In genomic region chr2:20223345-20224190, GRCh38 we compare ENCODE assay signal across 8 cellular contexts. TPM values are rescaled to one million over a fixed set of nuclear protein-coding genes. Genes with fewer than 3 reads are reported as not detected.
DNase-seq lines count a peak whose midpoint lies in the region; FAIRE-seq and TF ChIP-seq lines count a peak whose summit lies in the region.

No MANE protein-coding gene starts in this region.

- intact Hi-C loops in kidney (cut with DNase I) (no loop called here), stomach (cut with DNase I; ENCODE audit: low total_unique reads) (loop anchor here (10.0 kb wide), 1 partner anchor 89 kb away; no protein-coding TSS in a partner anchor)

- TF ChIP-seq POLR2A in stomach (IDR thresholded peaks at IDR 0.05): no peak

- no peak for FAIRE-seq in kidney (lab: Jason Lieb, UNC)

- 0 to 7% (median 0%) methylated on average over 5 to 71 of the region's 71 CpGs for WGBS in stomach, 5 donors

- DNase-seq in NCI-H1092 treated with DMSO at 0.1 percent for 48 hours (lab: John Stamatoyannopoulos, UW): peak; percentile 50
- DNase-seq in NCI-H1092 (lab: John Stamatoyannopoulos, UW): no peak
- peak; percentile 36 for DNase-seq in NCI-H226
- peak; percentile 86 for DNase-seq in kidney
- peak; percentile 54 for DNase-seq in stomach
- DNase-seq in superior temporal gyrus (ENCODE audit: extremely low spot score): no peak

- peak; percentile 29; the same call in 1 of the 2 replicates for TF ChIP-seq CTCF in HEK293 (tag by site-specific recombination; IDR thresholded peaks at IDR 0.05)
- peak in 1 of 2 experiments; percentile 37 for TF ChIP-seq CTCF in brain (conservative IDR thresholded peaks at IDR 0.05)
- no peak for TF ChIP-seq CTCF in kidney (IDR thresholded peaks at IDR 0.05; ENCODE audit: borderline replicate concordance, extremely low read depth, insufficient read depth)
- TF ChIP-seq CTCF in stomach (IDR thresholded peaks at IDR 0.05): no peak

- H3K27me3 ChIP-seq in stomach: peaks cover 0 to 48% (median 0%) of the 10 kb centered on the region in 3 donors

- peaks cover 9% of the 10 kb centered on the region for H3K27me3 Mint-ChIP-seq in brain

- CTCF ChIA-PET in HEK293 (lab: Yijun Ruan, JAX): interaction anchor here (0.6 to 1.7 kb wide), 4 partner anchors 60 to 209 kb away, joined by 3 to 4 read pairs (median 4); no protein-coding TSS in a partner anchor

- peak overlapping the region in 1 of 2 donors; percentile 76 for H3K9ac ChIP-seq in kidney (ENCODE audit: low read length in 2 of 2)

- H3K4me3 Mint-ChIP-seq in brain: peak overlapping the region; percentile 81 to 89 (median 85)

- H3K27ac ChIP-seq in HEK293 (ENCODE audit: extremely low read depth, low read depth, low read length) (peak overlapping the region; percentile 82; the same call in 1 of the 2 replicates), kidney (ENCODE audit: low read depth in 2 of 2, low read length in 2 of 2) (peak overlapping the region; percentile 5 to 84), stomach (peak overlapping the region; percentile 88 to 95 (median 91))

- no peak for TF ChIP-seq EP300 in stomach (IDR thresholded peaks at IDR 0.05)

- peaks cover 37% of the 10 kb centered on the region for H3K4me1 Mint-ChIP-seq in brain

- peak overlapping the region; percentile 60 for H3K4me3 ChIP-seq in HEK293 (ENCODE audit: low read depth, low read length)
- peak overlapping the region; percentile 64 to 73 for H3K4me3 ChIP-seq in kidney (ENCODE audit: low read length in 2 of 2)
- peak overlapping the region; percentile 65 to 82 (median 70) for H3K4me3 ChIP-seq in stomach

- POLR2A ChIA-PET in HEK293 (lab: Yijun Ruan, JAX): interaction anchor here (0.5 to 1.5 kb wide), 4 partner anchors 9 to 88 kb away, joined by 3 to 6 read pairs (median 4); no protein-coding TSS in a partner anchor

- no peaks in the 10 kb centered on the region for H3K36me3 Mint-ChIP-seq in brain

- H3K4me1 ChIP-seq in HEK293 (ENCODE audit: control insufficient read depth, insufficient read depth, low read length): peaks cover 14% of the 10 kb centered on the region
- peaks cover 12 to 26% of the 10 kb centered on the region in 2 donors for H3K4me1 ChIP-seq in kidney (ENCODE audit: control insufficient read depth in 1 of 2, insufficient read depth in 1 of 2, low read depth in 1 of 2, low read length in 2 of 2)
- peaks cover 26 to 62% (median 49%) of the 10 kb centered on the region in 4 donors for H3K4me1 ChIP-seq in stomach

- H3K27ac Mint-ChIP-seq in brain: peak overlapping the region in 4 of 5 experiments; percentile 63 to 92 (median 86)

- H3K36me3 ChIP-seq in HEK293 (ENCODE audit: control insufficient read depth in 2 of 2, insufficient read depth in 1 of 2, low read length in 2 of 2): peaks cover 0 to 13% of the 10 kb centered on the region in 2 experiments; a peak in 2 of 3 replicates
- H3K36me3 ChIP-seq in kidney (ENCODE audit: control insufficient read depth in 1 of 2, insufficient read depth in 2 of 2, low read length in 2 of 2): no peaks in the 10 kb centered on the region
- no peaks in the 10 kb centered on the region for H3K36me3 ChIP-seq in stomach

- H3K9me3 Mint-ChIP-seq in brain: peaks cover 0 to 4% (median 0%) of the 10 kb centered on the region in 5 experiments

- H3K9me3 ChIP-seq in HEK293 (ENCODE audit: control insufficient read depth, insufficient read depth, low read depth, low read length) (no peaks in the 10 kb centered on the region), kidney (ENCODE audit: control insufficient read depth in 1 of 2, low read length in 2 of 2) (no peaks in the 10 kb centered on the region), stomach (no peaks in the 10 kb centered on the region)

TF ChIP-seq in HEK293, 187 proteins besides CTCF, POLR2A, EP300 and RAD21 (continues in another document):
- TF ChIP-seq ZNF211 (tag by site-specific recombination; IDR thresholded peaks at IDR 0.05; ENCODE audit: low read depth): no peak
- peak; percentile 61 for TF ChIP-seq SP2 (tag by site-specific recombination; IDR thresholded peaks at IDR 0.05)
- 0 out of 2 replicates have a peak, but pooled peaks have one; percentile 19 for TF ChIP-seq ZNF501 (tag by site-specific recombination; IDR thresholded peaks at IDR 0.05)
- TF ChIP-seq ZBTB11 (tag by site-specific recombination; conservative IDR thresholded peaks at IDR 0.05; ENCODE audit: low read depth): peak; percentile 56; the same call in 1 of the 2 replicates
- TF ChIP-seq ZNF239 (tag by site-specific recombination; IDR thresholded peaks at IDR 0.05): no peak
- peak; percentile 86 for TF ChIP-seq ZBTB26 (tag by site-specific recombination; optimal IDR thresholded peaks at IDR 0.05)
- TF ChIP-seq ATF2 (tag by site-specific recombination; IDR thresholded peaks at IDR 0.05; ENCODE audit: low read depth): no peak
- no peak for TF ChIP-seq ZNF155 (tag by site-specific recombination; IDR thresholded peaks at IDR 0.05)
- 0 out of 2 replicates have a peak, but pooled peaks have one; percentile 28 for TF ChIP-seq ZFP37 (tag by site-specific recombination; IDR thresholded peaks at IDR 0.05)
- TF ChIP-seq ZNF449 (tag by site-specific recombination; IDR thresholded peaks at IDR 0.05): 0 out of 2 replicates have a peak, but pooled peaks have one; percentile 47
- no peak for TF ChIP-seq ZNF639 (tag by site-specific recombination; IDR thresholded peaks at IDR 0.05)

RNA-seq across cellular contexts. Expression of gene SDC1, which starts 1.4 kb away (rescaled TPM):
- polyA plus RNA-seq in brain (ENCODE audit: insufficient read depth, low read depth, low replicate concordance) (17.5 TPM), kidney (ENCODE audit: insufficient read depth, low read depth, low replicate concordance) (206 TPM), stomach (10 to 100 TPM; 16.0 to 82.9 (median 32.5) TPM)
- total RNA-seq in kidney (266 TPM), stomach (100 to 1,000 TPM in 1 of 5 donors, 10 to 100 TPM in 4; 21.0 to 140 (median 57.5) TPM)

Comparison
In these comparisons a context has a peak if more than half of its experiments do, and no peak if none do; other contexts are left out.
1. DNase-seq: peak in NCI-H1092 treated with DMSO at 0.1 percent for 48 hours (single experiment), NCI-H226 (single experiment), kidney (single experiment) and stomach (single experiment); none in NCI-H1092 (single experiment) and superior temporal gyrus (single experiment).
2. Peak in every context shown above with its lines, with median percentiles within 50 percentile points of each other: H3K27ac ChIP-seq and H3K4me3 ChIP-seq.